Comparison of ENCODE assay signal across 1 cellular context in genomic region chr1:152543808-152544207, GRCh38.
TF ChIP-seq lines count a peak whose summit lies in the region.

No MANE protein-coding gene starts in this region.

TF ChIP-seq in K562, 482 proteins besides CTCF, POLR2A, EP300 and RAD21:
- TF ChIP-seq CTCFL (IDR thresholded peaks at IDR 0.05; ENCODE audit: borderline replicate concordance, insufficient read depth, low read depth, low read length, poor library complexity, severe bottlenecking) = peak; percentile 76
- no peak for TF ChIP-seq TARDBP (IDR thresholded peaks at IDR 0.05)
- TF ChIP-seq LEF1 (IDR thresholded peaks at IDR 0.05) = peak; percentile 31; the same call in 1 of the 2 replicates
- no peak for TF ChIP-seq TAF15 (IDR thresholded peaks at IDR 0.05; ENCODE audit: low read depth, low read length)
